Comparison of ENCODE assay signal across 16 cellular contexts in the genomic region with DNA sequence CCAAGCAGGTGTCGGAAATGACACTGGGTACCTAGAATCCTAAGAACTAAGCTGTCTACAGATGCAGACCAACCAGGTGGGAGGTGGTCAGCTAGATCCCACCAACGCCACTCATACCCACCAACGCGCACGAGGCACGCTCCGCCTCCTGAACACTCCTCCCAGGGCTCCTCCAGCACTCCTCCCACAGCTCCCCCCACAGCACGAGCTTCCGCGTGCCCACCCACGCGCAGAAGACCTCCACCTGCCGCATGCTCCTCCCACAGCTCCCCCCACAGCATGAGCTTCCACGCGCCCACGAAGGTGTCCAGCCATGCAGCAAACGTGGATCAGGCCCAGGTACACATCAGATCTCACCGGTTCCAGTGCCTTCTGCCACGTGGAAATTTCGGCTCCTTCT.
DNase-seq lines count a peak whose midpoint lies in the region; ATAC-seq, FAIRE-seq and TF ChIP-seq lines count a peak whose summit lies in the region.
"Had no signal": no experiment of that assay in that cellular context is flagged by ENCODE, and none has a peak within 500 bp of the region (broad histone marks: within the 10 kb centered on the region; RNA-seq: fewer than 3 reads in every experiment).

No MANE protein-coding gene starts in this region.

- H3K9me3 Mint-ChIP-seq in activated CD8-positive, alpha-beta T cell treated with anti-CD3 and anti-CD28 coated beads for 36 hours: no peaks in the 10 kb centered on the region
- H3K9me3 Mint-ChIP-seq in activated CD8-positive, alpha-beta T cell treated with anti-CD3 and anti-CD28 coated beads, Interleukin-2, amount 10 ng/mL, durations not matched to agents 7 days and 5 days (ENCODE audit: insufficient read depth): no peaks in the 10 kb centered on the region
- peaks cover 1% of the 10 kb centered on the region for H3K9me3 Mint-ChIP-seq in astrocyte (ENCODE audit: unreplicated experiment)
- H3K9me3 Mint-ChIP-seq: activated naive CD4-positive, alpha-beta T cell treated with anti-CD3 and anti-CD28 coated beads, Interleukin-2, amount 50 U/mL, for 24 hours had no signal

- TF ChIP-seq POLR2A in suprapubic skin (IDR thresholded peaks at IDR 0.05) (no peak), esophagus squamous epithelium (IDR thresholded peaks at IDR 0.05) (no peak)

- no peak overlapping the region for H3K9ac ChIP-seq in astrocyte (ENCODE audit: low read length)

- H3K36me3 ChIP-seq in astrocyte (ENCODE audit: insufficient read depth, low read length) (no peaks in the 10 kb centered on the region), suprapubic skin (no peaks in the 10 kb centered on the region), esophagus squamous epithelium (no peaks in the 10 kb centered on the region)
- H3K36me3 ChIP-seq: uterus had no signal

- peaks cover 59% of the 10 kb centered on the region for H3K4me1 Mint-ChIP-seq in activated CD8-positive, alpha-beta T cell treated with anti-CD3 and anti-CD28 coated beads for 36 hours (ENCODE audit: low read depth)
- peaks cover 52% of the 10 kb centered on the region for H3K4me1 Mint-ChIP-seq in activated CD8-positive, alpha-beta T cell treated with anti-CD3 and anti-CD28 coated beads, Interleukin-2, amount 10 ng/mL, durations not matched to agents 7 days and 5 days (ENCODE audit: low read depth)
- H3K4me1 Mint-ChIP-seq in astrocyte (ENCODE audit: low read depth, unreplicated experiment): peaks cover 7% of the 10 kb centered on the region

- H3K27ac ChIP-seq in astrocyte (ENCODE audit: low read depth, low read length): no peak overlapping the region
- H3K27ac ChIP-seq in suprapubic skin: no peak overlapping the region
- no peak overlapping the region for H3K27ac ChIP-seq in esophagus squamous epithelium
- H3K27ac ChIP-seq: A549 had no signal

- CTCF ChIA-PET in activated CD8-positive, alpha-beta T cell treated with anti-CD3 and anti-CD28 coated beads for 36 hours (lab: Charles Lee): no interaction called here
- CTCF ChIA-PET in activated CD8-positive, alpha-beta T cell treated with anti-CD3 and anti-CD28 coated beads, Interleukin-2, amount 10 ng/mL, durations not matched to agents 7 days and 5 days (lab: Charles Lee): interaction anchor here (1.2 kb wide), 2 partner anchors 63 to 311 kb away, joined by 3 to 4 read pairs; no protein-coding TSS in a partner anchor

- peaks cover 7% of the 10 kb centered on the region for H3K36me3 Mint-ChIP-seq in activated CD8-positive, alpha-beta T cell treated with anti-CD3 and anti-CD28 coated beads for 36 hours (ENCODE audit: low read depth)
- H3K36me3 Mint-ChIP-seq in activated CD8-positive, alpha-beta T cell treated with anti-CD3 and anti-CD28 coated beads, Interleukin-2, amount 10 ng/mL, durations not matched to agents 7 days and 5 days (ENCODE audit: low read depth): peaks cover 8% of the 10 kb centered on the region
- H3K36me3 Mint-ChIP-seq in astrocyte (ENCODE audit: low read depth, unreplicated experiment): peaks cover 11% of the 10 kb centered on the region

- peak overlapping the region; percentile 95 for H3K27ac Mint-ChIP-seq in activated CD8-positive, alpha-beta T cell treated with anti-CD3 and anti-CD28 coated beads for 36 hours
- H3K27ac Mint-ChIP-seq in activated CD8-positive, alpha-beta T cell treated with anti-CD3 and anti-CD28 coated beads, Interleukin-2, amount 10 ng/mL, durations not matched to agents 7 days and 5 days: no peak overlapping the region
- peak overlapping the region; percentile 44 for H3K27ac Mint-ChIP-seq in astrocyte (ENCODE audit: unreplicated experiment)

- POLR2A ChIA-PET in activated CD8-positive, alpha-beta T cell treated with anti-CD3 and anti-CD28 coated beads for 36 hours (lab: Charles Lee): no interaction called here
- POLR2A ChIA-PET in activated CD8-positive, alpha-beta T cell treated with anti-CD3 and anti-CD28 coated beads, Interleukin-2, amount 10 ng/mL, durations not matched to agents 7 days and 5 days (lab: Charles Lee): interaction anchor here (1.7 kb wide), 1 partner anchor 97 kb away, joined by 4 read pairs; no protein-coding TSS in a partner anchor

- DNase-seq in activated CD8-positive, alpha-beta T cell treated with anti-CD3 and anti-CD28 coated beads for 36 hours: no peak
- no peak for DNase-seq in activated CD8-positive, alpha-beta T cell treated with anti-CD3 and anti-CD28 coated beads, Interleukin-2, amount 10 ng/mL, durations not matched to agents 7 days and 5 days
- DNase-seq in astrocyte (ENCODE audit: low read depth): no peak
- peak; percentile 55 for DNase-seq in mesenteric fat pad (ENCODE audit: low spot score)
- DNase-seq in suprapubic skin (ENCODE audit: low spot score in 2 of 2): peak; percentile 29 to 69
- DNase-seq in esophagus squamous epithelium (lab: John Stamatoyannopoulos, UW): no peak
- DNase-seq: NCI-H1092 treated with DMSO at 0.1 percent for 48 hours; NK-92 treated with Interleukin-12 subunit alpha and Interleukin-12 subunit beta, amount 100 ng/mL, for 24 hours; stimulated activated CD4-positive, alpha-beta T cell treated with anti-CD3 and anti-CD28 coated beads, Interleukin-1b, Interleukin-23, amount 100 ng/mL, for 48 hours; uterus had no signal

- intact Hi-C loops in activated CD8-positive, alpha-beta T cell treated with anti-CD3 and anti-CD28 coated beads for 36 hours (cut with micrococcal nuclease): loop anchor here (10.0 kb wide), 1 partner anchor 112 kb away; no protein-coding TSS in a partner anchor
- intact Hi-C loops in esophagus squamous epithelium (cut with DNase I): no loop called here

- no peak for TF ChIP-seq CTCF in activated CD8-positive, alpha-beta T cell treated with anti-CD3 and anti-CD28 coated beads for 36 hours (IDR thresholded peaks at IDR 0.05)
- TF ChIP-seq CTCF in astrocyte (IDR thresholded peaks at IDR 0.05; ENCODE audit: insufficient read depth, low read depth, low read length) (no peak), suprapubic skin (IDR thresholded peaks at IDR 0.05) (no peak), esophagus squamous epithelium (IDR thresholded peaks at IDR 0.05) (no peak)

- H3K79me2 ChIP-seq in astrocyte (ENCODE audit: insufficient read depth, low read length): no peaks in the 10 kb centered on the region

- no peak for ATAC-seq in activated CD8-positive, alpha-beta T cell treated with anti-CD3 and anti-CD28 coated beads for 36 hours
- no peak for ATAC-seq in activated CD8-positive, alpha-beta T cell treated with anti-CD3 and anti-CD28 coated beads, Interleukin-2, amount 10 ng/mL, durations not matched to agents 7 days and 5 days
- ATAC-seq in GM21515 (IDR thresholded peaks at IDR 0.05; ENCODE audit: unreplicated experiment): no peak
- no peak for ATAC-seq in GM19324 (IDR thresholded peaks at IDR 0.05; ENCODE audit: low FRiP score, unreplicated experiment)
- ATAC-seq: A549 had no signal

- H3K27me3 ChIP-seq in astrocyte (ENCODE audit: insufficient read depth, low read length) (no peaks in the 10 kb centered on the region), suprapubic skin (no peaks in the 10 kb centered on the region), esophagus squamous epithelium (no peaks in the 10 kb centered on the region)
- H3K27me3 ChIP-seq: uterus had no signal

- no peaks in the 10 kb centered on the region for H3K27me3 Mint-ChIP-seq in activated CD8-positive, alpha-beta T cell treated with anti-CD3 and anti-CD28 coated beads for 36 hours
- H3K27me3 Mint-ChIP-seq in activated CD8-positive, alpha-beta T cell treated with anti-CD3 and anti-CD28 coated beads, Interleukin-2, amount 10 ng/mL, durations not matched to agents 7 days and 5 days (ENCODE audit: low read depth): no peaks in the 10 kb centered on the region
- no peaks in the 10 kb centered on the region for H3K27me3 Mint-ChIP-seq in astrocyte (ENCODE audit: low read depth, unreplicated experiment)
- H3K27me3 Mint-ChIP-seq: activated naive CD4-positive, alpha-beta T cell treated with anti-CD3 and anti-CD28 coated beads, Interleukin-2, amount 50 U/mL, for 24 hours had no signal

- peaks cover 45% of the 10 kb centered on the region for H4K20me1 ChIP-seq in astrocyte (ENCODE audit: insufficient read depth, low read length)

- H3K4me3 ChIP-seq in astrocyte (ENCODE audit: insufficient read depth, low read depth, low read length) (no peak overlapping the region), suprapubic skin (no peak overlapping the region), esophagus squamous epithelium (no peak overlapping the region)
- H3K4me3 ChIP-seq: A549 had no signal

- FAIRE-seq in astrocyte (lab: Jason Lieb, UNC): no peak
- FAIRE-seq: A549, frontal cortex, GM18507 had no signal

- no peak overlapping the region for H2AFZ ChIP-seq in astrocyte (ENCODE audit: low read depth, low read length)

- 77% methylated on average over 20 of the region's 20 CpGs for WGBS in suprapubic skin
- WGBS in esophagus squamous epithelium, 2 donors: 89 to 97% methylated on average over 17 to 18 of the region's 20 CpGs

- H3K4me1 ChIP-seq in astrocyte (ENCODE audit: insufficient read depth, low read length): peaks cover 2% of the 10 kb centered on the region
- peaks cover 7% of the 10 kb centered on the region for H3K4me1 ChIP-seq in suprapubic skin
- H3K4me1 ChIP-seq in esophagus squamous epithelium: peaks cover 4 to 23% (median 5%) of the 10 kb centered on the region in 3 donors
- H3K4me1 ChIP-seq: A549, uterus had no signal

- H3K9me3 ChIP-seq in astrocyte (ENCODE audit: insufficient read depth, low read depth, low read length) (no peaks in the 10 kb centered on the region), suprapubic skin (no peaks in the 10 kb centered on the region), esophagus squamous epithelium (no peaks in the 10 kb centered on the region)
- H3K9me3 ChIP-seq: A549, uterus had no signal

- H3K4me2 ChIP-seq in astrocyte (ENCODE audit: low read length): no peak overlapping the region
- H3K4me2 ChIP-seq: A549 had no signal

- no peak for TF ChIP-seq EP300 in suprapubic skin (IDR thresholded peaks at IDR 0.05)

- peak overlapping the region; percentile 80 for H3K4me3 Mint-ChIP-seq in activated CD8-positive, alpha-beta T cell treated with anti-CD3 and anti-CD28 coated beads for 36 hours
- H3K4me3 Mint-ChIP-seq in activated CD8-positive, alpha-beta T cell treated with anti-CD3 and anti-CD28 coated beads, Interleukin-2, amount 10 ng/mL, durations not matched to agents 7 days and 5 days: no peak overlapping the region
- H3K4me3 Mint-ChIP-seq in astrocyte (ENCODE audit: unreplicated experiment): no peak overlapping the region

Comparison
In these comparisons a context has a peak if more than half of its experiments do, and no peak if none do; other contexts are left out.
1. DNase-seq: peak in mesenteric fat pad (single experiment) and suprapubic skin (2 of 2); none in activated CD8-positive, alpha-beta T cell treated with anti-CD3 and anti-CD28 coated beads for 36 hours (single experiment), activated CD8-positive, alpha-beta T cell treated with anti-CD3 and anti-CD28 coated beads, Interleukin-2, amount 10 ng/mL, durations not matched to agents 7 days and 5 days (single experiment), astrocyte (single experiment) and esophagus squamous epithelium (single experiment).